Comparison of ENCODE assay signal across 22 cellular contexts in the genomic region with DNA sequence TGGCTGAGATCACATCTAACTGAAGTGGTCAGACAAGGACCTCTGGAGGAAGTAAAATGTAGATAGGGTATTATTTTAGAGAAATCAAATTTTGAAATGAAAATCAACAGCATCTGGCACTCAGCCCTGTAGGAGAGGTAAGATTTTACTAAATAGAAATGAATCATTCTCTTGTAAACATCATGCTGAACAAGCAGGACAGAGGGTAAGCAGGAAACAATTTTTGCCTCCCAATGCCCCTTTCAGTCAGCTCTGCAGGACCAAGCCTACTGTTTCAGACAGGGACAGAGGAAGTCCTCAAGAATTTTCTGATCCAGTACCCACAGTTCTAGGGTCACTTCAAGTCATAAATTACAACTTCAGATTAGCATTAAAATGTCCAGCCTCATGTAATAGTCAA.
A peak's percentile ranks its signal among the peaks of the same experiment; 100 is the strongest.
DNase-seq lines count a peak whose midpoint lies in the region; ATAC-seq and TF ChIP-seq lines count a peak whose summit lies in the region.
"Had no signal": no experiment of that assay in that cellular context is flagged by ENCODE, and none has a peak within 500 bp of the region (broad histone marks: within the 10 kb centered on the region; RNA-seq: fewer than 3 reads in every experiment).

No MANE protein-coding gene starts in this region.

- no peak overlapping the region for H3K4me3 Mint-ChIP-seq in activated CD8-positive, alpha-beta T cell treated with anti-CD3 and anti-CD28 coated beads for 36 hours
- no peak overlapping the region for H3K4me3 Mint-ChIP-seq in activated CD8-positive, alpha-beta T cell treated with anti-CD3 and anti-CD28 coated beads, Interleukin-2, amount 10 ng/mL, durations not matched to agents 7 days and 5 days
- H3K4me3 Mint-ChIP-seq in activated T-helper 1 cell treated with anti-CD3 and anti-CD28 coated beads, Interleukin-12 subunit alpha, Interleukin-12 subunit beta, Interleukin-2, Interleukin-4 antibody, amounts not matched to agents 30 ng/mL and 10 ng/mL and 1 ng/mL, durations not matched to agents 14 hours and 24 hours and 36 hours: peak overlapping the region; percentile 42
- H3K4me3 Mint-ChIP-seq: CD8-positive, alpha-beta T cell; nephron had no signal

- no peak for DNase-seq in activated CD8-positive, alpha-beta T cell treated with anti-CD3 and anti-CD28 coated beads for 36 hours
- no peak for DNase-seq in activated CD8-positive, alpha-beta T cell treated with anti-CD3 and anti-CD28 coated beads, Interleukin-2, amount 10 ng/mL, durations not matched to agents 7 days and 5 days
- DNase-seq in LHCN-M2 (ENCODE audit: low read depth) (peak; percentile 26), fibroblast of mammary gland (ENCODE audit: low read depth) (peak; percentile 4), NCI-H1436 treated with DMSO at 0.1 percent for 48 hours (lab: John Stamatoyannopoulos, UW) (no peak), NCI-H2171 (lab: John Stamatoyannopoulos, UW) (no peak)
- no peak for DNase-seq in activated T-helper 1 cell treated with anti-CD3 and anti-CD28 coated beads, Interleukin-12 subunit alpha, Interleukin-12 subunit beta, Interleukin-2, Interleukin-4 antibody, amounts not matched to agents 30 ng/mL and 10 ng/mL and 1 ng/mL, durations not matched to agents 14 hours and 24 hours and 36 hours (ENCODE audit: low spot score)
- DNase-seq: activated CD4-positive, CD25-positive, alpha-beta regulatory T cell treated with anti-CD3 and anti-CD28 coated beads, Interleukin-2, amount 50 U/mL, for 72 hours; brain microvascular endothelial cell; CD8-positive, alpha-beta T cell; head of caudate nucleus; kidney glomerular epithelial cell; mucosa of descending colon; NCI-H1105; NCI-H2029; NCI-H526 treated with DMSO at 0.1 percent for 48 hours; SJCRH30; stimulated activated CD8-positive, alpha-beta memory T cell treated with anti-CD3 and anti-CD28 coated beads, Interleukin-4, amount 100 ng/mL, for 48 hours; trophoblast cell had no signal

- H3K36me3 Mint-ChIP-seq in activated CD8-positive, alpha-beta T cell treated with anti-CD3 and anti-CD28 coated beads for 36 hours (ENCODE audit: low read depth): no peaks in the 10 kb centered on the region
- peaks cover 3% of the 10 kb centered on the region for H3K36me3 Mint-ChIP-seq in activated CD8-positive, alpha-beta T cell treated with anti-CD3 and anti-CD28 coated beads, Interleukin-2, amount 10 ng/mL, durations not matched to agents 7 days and 5 days (ENCODE audit: low read depth)
- peaks cover 22% of the 10 kb centered on the region for H3K36me3 Mint-ChIP-seq in activated T-helper 1 cell treated with anti-CD3 and anti-CD28 coated beads, Interleukin-12 subunit alpha, Interleukin-12 subunit beta, Interleukin-2, Interleukin-4 antibody, amounts not matched to agents 30 ng/mL and 10 ng/mL and 1 ng/mL, durations not matched to agents 14 hours and 24 hours and 36 hours (ENCODE audit: low read depth)
- H3K36me3 Mint-ChIP-seq: CD8-positive, alpha-beta T cell had no signal

- CTCF ChIA-PET in activated CD8-positive, alpha-beta T cell treated with anti-CD3 and anti-CD28 coated beads for 36 hours (lab: Charles Lee): interaction anchor here (1.4 to 3.0 kb wide), 2 partner anchors 49 to 278 kb away, joined by 9 to 14 read pairs; a partner anchor contains a TSS
- CTCF ChIA-PET in activated CD8-positive, alpha-beta T cell treated with anti-CD3 and anti-CD28 coated beads, Interleukin-2, amount 10 ng/mL, durations not matched to agents 7 days and 5 days (lab: Charles Lee): interaction anchor here (0.8 to 2.4 kb wide), 6 partner anchors 26 to 278 kb away, joined by 3 to 13 read pairs (median 4); a partner anchor contains a TSS

- intact Hi-C loops in activated CD8-positive, alpha-beta T cell treated with anti-CD3 and anti-CD28 coated beads for 36 hours (cut with micrococcal nuclease): no loop called here
- intact Hi-C loops in activated T-helper 1 cell treated with anti-CD3 and anti-CD28 coated beads, Interleukin-12 subunit alpha, Interleukin-12 subunit beta, Interleukin-2, Interleukin-4 antibody, amounts not matched to agents 30 ng/mL and 10 ng/mL and 1 ng/mL, durations not matched to agents 14 hours and 24 hours and 36 hours (cut with micrococcal nuclease): loop anchor here (2.0 to 10.0 kb wide), 4 partner anchors 42 to 1534 kb away; no protein-coding TSS in a partner anchor

- H3K27ac Mint-ChIP-seq in activated CD8-positive, alpha-beta T cell treated with anti-CD3 and anti-CD28 coated beads for 36 hours: peak overlapping the region; percentile 95
- H3K27ac Mint-ChIP-seq in activated CD8-positive, alpha-beta T cell treated with anti-CD3 and anti-CD28 coated beads, Interleukin-2, amount 10 ng/mL, durations not matched to agents 7 days and 5 days: no peak overlapping the region
- peak overlapping the region; percentile 91 for H3K27ac Mint-ChIP-seq in activated T-helper 1 cell treated with anti-CD3 and anti-CD28 coated beads, Interleukin-12 subunit alpha, Interleukin-12 subunit beta, Interleukin-2, Interleukin-4 antibody, amounts not matched to agents 30 ng/mL and 10 ng/mL and 1 ng/mL, durations not matched to agents 14 hours and 24 hours and 36 hours
- H3K27ac Mint-ChIP-seq: CD8-positive, alpha-beta T cell; nephron had no signal

- peaks cover 33% of the 10 kb centered on the region for H3K4me1 Mint-ChIP-seq in activated CD8-positive, alpha-beta T cell treated with anti-CD3 and anti-CD28 coated beads for 36 hours (ENCODE audit: low read depth)
- peaks cover 29% of the 10 kb centered on the region for H3K4me1 Mint-ChIP-seq in activated CD8-positive, alpha-beta T cell treated with anti-CD3 and anti-CD28 coated beads, Interleukin-2, amount 10 ng/mL, durations not matched to agents 7 days and 5 days (ENCODE audit: low read depth)
- peaks cover 57% of the 10 kb centered on the region for H3K4me1 Mint-ChIP-seq in activated T-helper 1 cell treated with anti-CD3 and anti-CD28 coated beads, Interleukin-12 subunit alpha, Interleukin-12 subunit beta, Interleukin-2, Interleukin-4 antibody, amounts not matched to agents 30 ng/mL and 10 ng/mL and 1 ng/mL, durations not matched to agents 14 hours and 24 hours and 36 hours (ENCODE audit: low read depth)

- H3K4me3 ChIP-seq in fibroblast of mammary gland (ENCODE audit: control insufficient read depth, low read depth, low read length): no peak overlapping the region
- H3K4me3 ChIP-seq: lung, mucosa of descending colon, SJCRH30 had no signal

- POLR2A ChIA-PET in activated CD8-positive, alpha-beta T cell treated with anti-CD3 and anti-CD28 coated beads for 36 hours (lab: Charles Lee): interaction anchor here (0.7 to 1.3 kb wide), 4 partner anchors 45 to 263 kb away, joined by 3 read pairs; no protein-coding TSS in a partner anchor
- POLR2A ChIA-PET in activated CD8-positive, alpha-beta T cell treated with anti-CD3 and anti-CD28 coated beads, Interleukin-2, amount 10 ng/mL, durations not matched to agents 7 days and 5 days (lab: Charles Lee): no interaction called here

- H3K9me3 Mint-ChIP-seq in activated CD8-positive, alpha-beta T cell treated with anti-CD3 and anti-CD28 coated beads for 36 hours: peaks cover 8% of the 10 kb centered on the region
- H3K9me3 Mint-ChIP-seq in activated CD8-positive, alpha-beta T cell treated with anti-CD3 and anti-CD28 coated beads, Interleukin-2, amount 10 ng/mL, durations not matched to agents 7 days and 5 days (ENCODE audit: insufficient read depth): peaks cover 3% of the 10 kb centered on the region
- H3K9me3 Mint-ChIP-seq in activated T-helper 1 cell treated with anti-CD3 and anti-CD28 coated beads, Interleukin-12 subunit alpha, Interleukin-12 subunit beta, Interleukin-2, Interleukin-4 antibody, amounts not matched to agents 30 ng/mL and 10 ng/mL and 1 ng/mL, durations not matched to agents 14 hours and 24 hours and 36 hours: peaks cover 31% of the 10 kb centered on the region
- H3K9me3 Mint-ChIP-seq: CD8-positive, alpha-beta T cell had no signal

- TF ChIP-seq CTCF in activated CD8-positive, alpha-beta T cell treated with anti-CD3 and anti-CD28 coated beads for 36 hours (IDR thresholded peaks at IDR 0.05): no peak
- TF ChIP-seq CTCF in fibroblast of mammary gland (conservative IDR thresholded peaks at IDR 0.05; ENCODE audit: control insufficient read depth, insufficient read depth, low read depth, low read length): no peak

- peaks cover 7% of the 10 kb centered on the region for H3K27me3 Mint-ChIP-seq in activated CD8-positive, alpha-beta T cell treated with anti-CD3 and anti-CD28 coated beads for 36 hours
- peaks cover 9% of the 10 kb centered on the region for H3K27me3 Mint-ChIP-seq in activated CD8-positive, alpha-beta T cell treated with anti-CD3 and anti-CD28 coated beads, Interleukin-2, amount 10 ng/mL, durations not matched to agents 7 days and 5 days (ENCODE audit: low read depth)
- peaks cover 2% of the 10 kb centered on the region for H3K27me3 Mint-ChIP-seq in activated T-helper 1 cell treated with anti-CD3 and anti-CD28 coated beads, Interleukin-12 subunit alpha, Interleukin-12 subunit beta, Interleukin-2, Interleukin-4 antibody, amounts not matched to agents 30 ng/mL and 10 ng/mL and 1 ng/mL, durations not matched to agents 14 hours and 24 hours and 36 hours (ENCODE audit: insufficient read depth)

- no peak for ATAC-seq in activated CD8-positive, alpha-beta T cell treated with anti-CD3 and anti-CD28 coated beads for 36 hours
- ATAC-seq in activated CD8-positive, alpha-beta T cell treated with anti-CD3 and anti-CD28 coated beads, Interleukin-2, amount 10 ng/mL, durations not matched to agents 7 days and 5 days: no peak
- ATAC-seq in HG03571 (IDR thresholded peaks at IDR 0.05; ENCODE audit: unreplicated experiment): no peak
- ATAC-seq: CD8-positive, alpha-beta T cell; mucosa of descending colon had no signal

Comparison
In these comparisons a context has a peak if more than half of its experiments do, and no peak if none do; other contexts are left out.
1. DNase-seq: peak in LHCN-M2 (single experiment) and fibroblast of mammary gland (single experiment); none in activated CD8-positive, alpha-beta T cell treated with anti-CD3 and anti-CD28 coated beads for 36 hours (single experiment), activated CD8-positive, alpha-beta T cell treated with anti-CD3 and anti-CD28 coated beads, Interleukin-2, amount 10 ng/mL, durations not matched to agents 7 days and 5 days (single experiment), activated T-helper 1 cell treated with anti-CD3 and anti-CD28 coated beads, Interleukin-12 subunit alpha, Interleukin-12 subunit beta, Interleukin-2, Interleukin-4 antibody, amounts not matched to agents 30 ng/mL and 10 ng/mL and 1 ng/mL, durations not matched to agents 14 hours and 24 hours and 36 hours (single experiment), NCI-H1436 treated with DMSO at 0.1 percent for 48 hours (single experiment) and NCI-H2171 (single experiment).